29 cellular contexts compared by ENCODE assay signal in genomic region chr7:81030472-81030871, GRCh38.
"Had no signal": no experiment of that assay in that cellular context is flagged by ENCODE, and none has a peak within 500 bp of the region (broad histone marks: within the 10 kb centered on the region; RNA-seq: fewer than 3 reads in every experiment).

No MANE protein-coding gene starts in this region.

- H3K36me3 ChIP-seq: neural progenitor cell, ovary, right lobe of liver, sigmoid colon, suprapubic skin, tibial artery, transverse colon, upper lobe of right lung, uterus had no signal

- H3K27ac ChIP-seq: neural progenitor cell, ovary, parathyroid adenoma, psoas muscle, right lobe of liver, sigmoid colon, suprapubic skin, testis, tibial artery, transverse colon, upper lobe of right lung, uterus had no signal

- H3K9me3 ChIP-seq: ovary, psoas muscle, right lobe of liver, sigmoid colon, suprapubic skin, testis, tibial artery, transverse colon, upper lobe of right lung, uterus had no signal

- H3K9ac ChIP-seq: neural progenitor cell, parathyroid adenoma had no signal

- ATAC-seq: naive thymus-derived CD4-positive, alpha-beta T cell; natural killer cell; psoas muscle; right cardiac atrium; right lobe of liver; stimulated activated memory B cell treated with anti-CD40 and anti-IgM and Interleukin-4, amounts not matched to agents 10 μg/mL and 1 μg/mL and 100 μg/mL, for 72 hours; stimulated activated naive CD8-positive, alpha-beta T cell treated with anti-CD3 and anti-CD28 coated beads, Interleukin-15, amount 100 ng/mL, for 72 hours; stimulated activated naive CD8-positive, alpha-beta T cell treated with anti-CD3 and anti-CD28 coated beads, Interleukin-15, Interleukin-2, amounts not matched to agents 100 U/mL and 50 U/mL, for 24 hours; upper lobe of right lung had no signal

- H3K4me1 ChIP-seq: neural progenitor cell, parathyroid adenoma, psoas muscle, right lobe of liver, sigmoid colon, suprapubic skin, testis, tibial artery, upper lobe of right lung had no signal

- DNase-seq: naive thymus-derived CD4-positive, alpha-beta T cell; natural killer cell; nephron progenitor cell; occipital lobe; ovary; posterior cingulate gyrus; psoas muscle; right cardiac atrium; right lobe of liver; sigmoid colon; small intestine; stimulated activated CD4-positive, alpha-beta T cell treated with anti-CD3 and anti-CD28 coated beads, Interleukin-15, amount 100 ng/mL, for 24 hours; stimulated activated CD4-positive, alpha-beta T cell treated with anti-CD3 and anti-CD28 coated beads, Interleukin-2, amount 100 ng/mL, for 24 hours; stimulated activated CD4-positive, alpha-beta T cell treated with anti-CD3 and anti-CD28 coated beads, Interleukin-2, amount 100 ng/mL, for 48 hours; stimulated activated CD4-positive, alpha-beta T cell treated with anti-CD3 and anti-CD28 coated beads, Interleukin-4, amount 100 ng/mL, for 4 hours; stimulated activated CD8-positive, alpha-beta memory T cell treated with anti-CD3 and anti-CD28 coated beads, Interleukin-4, amount 100 ng/mL, for 48 hours; stimulated activated naive CD4-positive, alpha-beta T cell; stimulated activated naive CD8-positive, alpha-beta T cell treated with anti-CD3 and anti-CD28 coated beads, Interleukin-15, amount 100 ng/mL, for 72 hours; stimulated activated naive CD8-positive, alpha-beta T cell treated with anti-CD3 and anti-CD28 coated beads, Interleukin-15, Interleukin-2, amounts not matched to agents 100 U/mL and 50 U/mL, for 24 hours; substantia nigra; testis; tibial artery; transverse colon; upper lobe of right lung; uterus had no signal

- H3K79me2 ChIP-seq: parathyroid adenoma had no signal

- H3K4me2 ChIP-seq: neural progenitor cell had no signal

- H2AFZ ChIP-seq: neural progenitor cell, parathyroid adenoma had no signal

- FAIRE-seq: small intestine had no signal

- H3K4me3 ChIP-seq: neural progenitor cell, ovary, psoas muscle, right lobe of liver, sigmoid colon, suprapubic skin, testis, tibial artery, transverse colon, upper lobe of right lung, uterus had no signal

- H3K27me3 ChIP-seq: neural progenitor cell, ovary, right lobe of liver, sigmoid colon, suprapubic skin, testis, tibial artery, transverse colon, upper lobe of right lung, uterus had no signal
